ENCODE assay signal across 16 cellular contexts in genomic region chr5:39104221-39104620, GRCh38. TPM values are rescaled to one million over a fixed set of nuclear protein-coding genes. Genes with fewer than 3 reads are reported as not detected.
DNase-seq lines count a peak whose midpoint lies in the region; ATAC-seq and TF ChIP-seq lines count a peak whose summit lies in the region.
"Had no signal": no experiment of that assay in that cellular context is flagged by ENCODE, and none has a peak within 500 bp of the region (broad histone marks: within the 10 kb centered on the region; RNA-seq: fewer than 3 reads in every experiment).

No MANE protein-coding gene starts in this region.

- no peaks in the 10 kb centered on the region for H3K36me3 ChIP-seq in PC-9 (ENCODE audit: low read depth)
- peaks cover 0 to 54% (median 14%) of the 10 kb centered on the region in 3 experiments for H3K36me3 ChIP-seq in naive thymus-derived CD4-positive, alpha-beta T cell (ENCODE audit: control insufficient read depth in 2 of 3, insufficient read depth in 3 of 3, low read length in 3 of 3)
- H3K36me3 ChIP-seq: HAP-1 had no signal

- H3K9me3 ChIP-seq in CD4-positive, alpha-beta T cell (ENCODE audit: control insufficient read depth, low read length): no peaks in the 10 kb centered on the region
- no peaks in the 10 kb centered on the region for H3K9me3 ChIP-seq in PC-9 (ENCODE audit: insufficient read depth, low read depth)
- no peaks in the 10 kb centered on the region for H3K9me3 ChIP-seq in naive thymus-derived CD4-positive, alpha-beta T cell (ENCODE audit: control insufficient read depth in 2 of 3, low read length in 3 of 3)
- H3K9me3 ChIP-seq: HAP-1 had no signal

- H4K20me1 ChIP-seq in PC-9 (ENCODE audit: insufficient read depth): no peaks in the 10 kb centered on the region

- no peaks in the 10 kb centered on the region for H3K9me3 Mint-ChIP-seq in activated T-cell treated with anti-CD3 and anti-CD28 coated beads, Interleukin-2, amount 50 U/mL, for 24 hours
- no peaks in the 10 kb centered on the region for H3K9me3 Mint-ChIP-seq in activated T-cell treated with anti-CD3 and anti-CD28 coated beads, Interleukin-2, amount 50 U/mL, for 4 hours
- H3K9me3 Mint-ChIP-seq in CD4-positive, alpha-beta T cell: no peaks in the 10 kb centered on the region
- H3K9me3 Mint-ChIP-seq in naive thymus-derived CD4-positive, alpha-beta T cell: peaks cover 0 to 3% (median 0%) of the 10 kb centered on the region in 11 donors

- peaks cover 40% of the 10 kb centered on the region for H3F3A ChIP-seq in PC-9 (ENCODE audit: insufficient read depth, low read depth)

- peaks cover 42% of the 10 kb centered on the region for H3K36me3 Mint-ChIP-seq in activated T-cell treated with anti-CD3 and anti-CD28 coated beads, Interleukin-2, amount 50 U/mL, for 24 hours (ENCODE audit: low read depth)
- peaks cover 20% of the 10 kb centered on the region for H3K36me3 Mint-ChIP-seq in activated T-cell treated with anti-CD3 and anti-CD28 coated beads, Interleukin-2, amount 50 U/mL, for 4 hours (ENCODE audit: insufficient read depth)
- H3K36me3 Mint-ChIP-seq in CD4-positive, alpha-beta T cell (ENCODE audit: low read depth): peaks cover 80% of the 10 kb centered on the region
- H3K36me3 Mint-ChIP-seq in naive thymus-derived CD4-positive, alpha-beta T cell: peaks cover 12 to 46% (median 40%) of the 10 kb centered on the region in 5 donors

- CTCF ChIA-PET in CD4-positive, alpha-beta T cell (lab: Charles Lee): interaction anchor here (1.6 kb wide), 1 partner anchor 99 kb away, joined by 8 read pairs; no protein-coding TSS in a partner anchor
- CTCF ChIA-PET in PC-9 (lab: Charles Lee): interaction anchor here (0.9 kb wide), 1 partner anchor 113 kb away, joined by 4 read pairs; no protein-coding TSS in a partner anchor
- CTCF ChIA-PET in naive thymus-derived CD4-positive, alpha-beta T cell (lab: Charles Lee): no interaction called here

- H3K27me3 Mint-ChIP-seq in activated T-cell treated with anti-CD3 and anti-CD28 coated beads, Interleukin-2, amount 50 U/mL, for 24 hours: no peaks in the 10 kb centered on the region
- no peaks in the 10 kb centered on the region for H3K27me3 Mint-ChIP-seq in activated T-cell treated with anti-CD3 and anti-CD28 coated beads, Interleukin-2, amount 50 U/mL, for 4 hours (ENCODE audit: low read depth)
- H3K27me3 Mint-ChIP-seq in CD4-positive, alpha-beta T cell: no peaks in the 10 kb centered on the region
- no peaks in the 10 kb centered on the region for H3K27me3 Mint-ChIP-seq in naive thymus-derived CD4-positive, alpha-beta T cell

- ATAC-seq in activated T-cell treated with anti-CD3 and anti-CD28 coated beads, Interleukin-2, amount 50 U/mL, for 4 hours: no peak
- no peak for ATAC-seq in CD4-positive, alpha-beta T cell (ENCODE audit: poor library complexity)
- ATAC-seq in naive thymus-derived CD4-positive, alpha-beta T cell: no peak
- ATAC-seq: HepG2 had no signal

- intact Hi-C loops in CD4-positive, alpha-beta T cell (cut with DNase I, micrococcal nuclease): loop anchor here in 1 of 2 experiments (5.0 kb wide), 1 partner anchor 97 kb away; no protein-coding TSS in a partner anchor
- intact Hi-C loops in PC-9 (cut with micrococcal nuclease; ENCODE audit: unreplicated experiment): loop anchor here (5.0 kb wide), 1 partner anchor 507 kb away; no protein-coding TSS in a partner anchor
- intact Hi-C loops in naive thymus-derived CD4-positive, alpha-beta T cell (cut with micrococcal nuclease): loop anchor here in 1 of 2 donors (10.0 kb wide), 1 partner anchor 659 kb away; no protein-coding TSS in a partner anchor

- BruUV-seq in PC-9 (replicated peaks; lab: Mats Ljungman, UMichigan): no TSS peak

- no peak overlapping the region for H3K4me3 Mint-ChIP-seq in activated T-cell treated with anti-CD3 and anti-CD28 coated beads, Interleukin-2, amount 50 U/mL, for 24 hours
- H3K4me3 Mint-ChIP-seq in activated T-cell treated with anti-CD3 and anti-CD28 coated beads, Interleukin-2, amount 50 U/mL, for 4 hours: no peak overlapping the region
- no peak overlapping the region for H3K4me3 Mint-ChIP-seq in CD4-positive, alpha-beta T cell
- H3K4me3 Mint-ChIP-seq in naive thymus-derived CD4-positive, alpha-beta T cell: no peak overlapping the region
- H3K4me3 Mint-ChIP-seq: B cell had no signal

- peaks cover 44% of the 10 kb centered on the region for H3K4me1 Mint-ChIP-seq in activated T-cell treated with anti-CD3 and anti-CD28 coated beads, Interleukin-2, amount 50 U/mL, for 24 hours (ENCODE audit: low read depth)
- H3K4me1 Mint-ChIP-seq in activated T-cell treated with anti-CD3 and anti-CD28 coated beads, Interleukin-2, amount 50 U/mL, for 4 hours (ENCODE audit: low read depth): peaks cover 35% of the 10 kb centered on the region
- peaks cover 51% of the 10 kb centered on the region for H3K4me1 Mint-ChIP-seq in CD4-positive, alpha-beta T cell (ENCODE audit: low read depth)
- H3K4me1 Mint-ChIP-seq in naive thymus-derived CD4-positive, alpha-beta T cell: peaks cover 14 to 61% (median 40%) of the 10 kb centered on the region in 7 donors
- H3K4me1 Mint-ChIP-seq: B cell had no signal

- no peak overlapping the region for H3K4me2 ChIP-seq in PC-9

- DNase-seq in activated T-cell treated with anti-CD3 and anti-CD28 coated beads, Interleukin-2, amount 50 U/mL, for 24 hours: no peak
- DNase-seq in activated T-cell treated with anti-CD3 and anti-CD28 coated beads, Interleukin-2, amount 50 U/mL, for 4 hours: no peak
- no peak for DNase-seq in CD4-positive, alpha-beta T cell
- DNase-seq in PC-9 (no peak), NCI-H2081 treated with DMSO at 0.1 percent for 48 hours (lab: John Stamatoyannopoulos, UW) (no peak), NCI-H510A (lab: John Stamatoyannopoulos, UW) (no peak), NCI-H1092 (lab: John Stamatoyannopoulos, UW) (no peak)
- DNase-seq in naive thymus-derived CD4-positive, alpha-beta T cell: no peak
- DNase-seq: ACHN, Kasumi-1, NCI-H1417 treated with DMSO at 0.1 percent for 48 hours, NCI-H2029 treated with DMSO at 0.1 percent for 48 hours, NCI-H524 had no signal

- H3K27ac ChIP-seq in CD4-positive, alpha-beta T cell (ENCODE audit: low read depth, low read length): no peak overlapping the region
- H3K27ac ChIP-seq in PC-9: peak overlapping the region; percentile 98; the same call in 1 of the 2 replicates
- H3K27ac ChIP-seq in naive thymus-derived CD4-positive, alpha-beta T cell (ENCODE audit: low read depth, low read length): no peak overlapping the region

- POLR2A ChIA-PET in CD4-positive, alpha-beta T cell (lab: Charles Lee): interaction anchor here (0.7 to 1.4 kb wide), 2 partner anchors 139 to 669 kb away, joined by 3 read pairs; no protein-coding TSS in a partner anchor
- POLR2A ChIA-PET in PC-9 (lab: Charles Lee; ENCODE audit: unreplicated experiment): no interaction called here
- POLR2A ChIA-PET in naive thymus-derived CD4-positive, alpha-beta T cell (lab: Charles Lee): interaction anchor here (0.7 kb wide), 1 partner anchor 91 kb away, joined by 3 read pairs; no protein-coding TSS in a partner anchor

- H3K4me1 ChIP-seq in PC-9 (replicated peaks; ENCODE audit: insufficient read depth): peaks cover 51% of the 10 kb centered on the region
- H3K4me1 ChIP-seq in naive thymus-derived CD4-positive, alpha-beta T cell (ENCODE audit: control insufficient read depth in 2 of 2, insufficient read depth in 2 of 2, low read length in 2 of 2): peaks cover 13 to 20% of the 10 kb centered on the region in 2 donors
- H3K4me1 ChIP-seq: HAP-1 had no signal

- H2AFZ ChIP-seq in PC-9: no peak overlapping the region

- no peaks in the 10 kb centered on the region for H3K79me2 ChIP-seq in PC-9 (ENCODE audit: low read depth)

- H3K27me3 ChIP-seq in CD4-positive, alpha-beta T cell (ENCODE audit: control insufficient read depth, insufficient read depth, low read length): no peaks in the 10 kb centered on the region
- no peaks in the 10 kb centered on the region for H3K27me3 ChIP-seq in PC-9 (ENCODE audit: insufficient read depth, low read depth)
- H3K27me3 ChIP-seq in naive thymus-derived CD4-positive, alpha-beta T cell (ENCODE audit: control insufficient read depth in 2 of 2, insufficient read depth in 2 of 2, low read length in 2 of 2): no peaks in the 10 kb centered on the region

- TF ChIP-seq CTCF in CD4-positive, alpha-beta T cell (IDR thresholded peaks at IDR 0.05): no peak
- TF ChIP-seq CTCF in PC-9 (conservative IDR thresholded peaks at IDR 0.05): no peak

- H3K4me3 ChIP-seq in PC-9: no peak overlapping the region
- no peak overlapping the region for H3K4me3 ChIP-seq in naive thymus-derived CD4-positive, alpha-beta T cell (ENCODE audit: low read length)
- H3K4me3 ChIP-seq: HAP-1 had no signal

- H3K27ac Mint-ChIP-seq in activated T-cell treated with anti-CD3 and anti-CD28 coated beads, Interleukin-2, amount 50 U/mL, for 24 hours: peak overlapping the region; percentile 2
- H3K27ac Mint-ChIP-seq in CD4-positive, alpha-beta T cell: peak overlapping the region; percentile 42
- peak overlapping the region in 8 of 9 donors; percentile 7 to 86 (median 66) for H3K27ac Mint-ChIP-seq in naive thymus-derived CD4-positive, alpha-beta T cell
- H3K27ac Mint-ChIP-seq: B cell had no signal

- no peaks in the 10 kb centered on the region for H3K9me2 ChIP-seq in PC-9 (ENCODE audit: insufficient read depth)

RNA-seq across cellular contexts. Expression of gene RICTOR, which starts 30.0 kb away (rescaled TPM):
- 10 to 100 TPM; 14.1 to 19.2 (median 18.0) TPM for total RNA-seq in activated T-cell treated with anti-CD3 and anti-CD28 coated beads, Interleukin-2, amount 50 U/mL, for 4 hours
- total RNA-seq in CD4-positive, alpha-beta T cell: 100 to 1,000 TPM; 125 TPM
- 103 and 121 TPM in 2 replicates for total RNA-seq in PC-9 (2021)
- total RNA-seq in naive thymus-derived CD4-positive, alpha-beta T cell: 10 to 100 TPM; 56.9 to 96.2 (median 86.5) TPM
- polyA plus RNA-seq in naive thymus-derived CD4-positive, alpha-beta T cell: 10 to 100 TPM; 16.2 to 22.9 TPM

Comparison
In these comparisons a context has a peak if more than half of its experiments do, and no peak if none do; other contexts are left out.
1. H3K27ac Mint-ChIP-seq: peak in every context shown above with its lines; median percentile 66 in naive thymus-derived CD4-positive, alpha-beta T cell; 42 in CD4-positive, alpha-beta T cell; 2 in activated T-cell treated with anti-CD3 and anti-CD28 coated beads, Interleukin-2, amount 50 U/mL, for 24 hours.